1 cellular context compared by ENCODE assay signal in genomic region chrX:40064055-40064597, GRCh38.
TF ChIP-seq lines count a peak whose summit lies in the region.

No MANE protein-coding gene starts in this region.

TF ChIP-seq in GM23338, 12 proteins besides CTCF, POLR2A, EP300 and RAD21 (continued from another document):
- TF ChIP-seq ZNF114 (CRISPR knock-in tag; IDR thresholded peaks at IDR 0.05) (no peak), EZH2phosphoT487 (IDR thresholded peaks at IDR 0.05; ENCODE audit: unreplicated experiment) (no peak), REST (IDR thresholded peaks at IDR 0.05; ENCODE audit: unreplicated experiment) (no peak), NANOG (IDR thresholded peaks at IDR 0.05; ENCODE audit: borderline replicate concordance) (no peak), ZNF331 (CRISPR knock-in tag; IDR thresholded peaks at IDR 0.05; ENCODE audit: low read depth) (no peak), EZH2 (IDR thresholded peaks at IDR 0.05; ENCODE audit: low read depth, unreplicated experiment) (no peak), ZNF462 (CRISPR knock-in tag; IDR thresholded peaks at IDR 0.05) (no peak), STAT1 (IDR thresholded peaks at IDR 0.05; ENCODE audit: unreplicated experiment) (no peak)
